Comparison of ENCODE assay signal across 1 cellular context in the genomic region with DNA sequence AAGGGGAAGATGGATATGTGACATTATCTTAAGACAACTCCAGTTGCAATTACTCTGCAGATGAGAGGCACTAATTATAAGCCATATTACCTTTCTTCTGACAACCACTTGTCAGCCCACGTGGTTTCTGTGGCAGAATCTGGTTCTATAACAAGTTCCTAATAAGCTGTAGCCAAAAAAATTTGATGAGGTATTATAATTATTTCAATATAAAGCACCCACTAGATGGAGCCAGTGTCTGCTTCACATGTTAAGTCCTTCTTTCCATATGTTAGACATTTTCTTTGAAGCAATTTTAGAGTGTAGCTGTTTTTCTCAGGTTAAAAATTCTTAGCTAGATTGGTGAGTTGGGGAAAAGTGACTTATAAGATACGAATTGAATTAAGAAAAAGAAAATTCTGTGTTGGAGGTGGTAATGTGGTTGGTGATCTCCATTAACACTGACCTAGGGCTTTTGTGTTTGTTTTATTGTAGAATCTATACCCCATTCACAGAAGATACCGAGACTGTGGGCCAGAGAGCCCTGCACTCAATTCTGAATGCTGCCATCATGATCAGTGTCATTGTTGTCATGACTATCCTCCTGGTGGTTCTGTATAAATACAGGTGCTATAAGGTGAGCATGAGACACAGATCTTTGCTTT.
TF ChIP-seq lines count a peak whose summit lies in the region.

No MANE protein-coding gene starts in this region.

TF ChIP-seq in GM12878, 131 proteins besides CTCF, POLR2A, EP300 and RAD21 (continued from another document):
- no peak for TF ChIP-seq CUX1 (IDR thresholded peaks at IDR 0.05; ENCODE audit: insufficient replicate concordance, low read depth, low read length)
